9 cellular contexts compared by ENCODE assay signal in genomic region chr13:40769970-40770369, GRCh38. TPM values are rescaled to one million over a fixed set of nuclear protein-coding genes. Genes with fewer than 3 reads are reported as not detected.
DNase-seq lines count a peak whose midpoint lies in the region; ATAC-seq, FAIRE-seq and TF ChIP-seq lines count a peak whose summit lies in the region.
"Had no signal": no experiment of that assay in that cellular context is flagged by ENCODE, and none has a peak within 500 bp of the region (broad histone marks: within the 10 kb centered on the region; RNA-seq: fewer than 3 reads in every experiment).

No MANE protein-coding gene starts in this region.

- no peaks in the 10 kb centered on the region; a peak in 1 of 5 replicates for H3K27me3 ChIP-seq in HepG2 (ENCODE audit: control insufficient read depth in 1 of 2, insufficient read depth in 2 of 2, low read length in 2 of 2)
- H3K27me3 ChIP-seq in thoracic aorta (replicated peaks; ENCODE audit: insufficient read depth) = no peaks in the 10 kb centered on the region

- CTCF ChIA-PET in HepG2 (lab: Yijun Ruan, JAX; ENCODE audit: low intra/inter-chr PET ratio, low total read pairs) = no interaction called here

- H3K4me1 ChIP-seq in HepG2 (ENCODE audit: insufficient read depth, low read length) = peaks cover 42% of the 10 kb centered on the region
- peaks cover 10 to 11% of the 10 kb centered on the region in 2 donors for H3K4me1 ChIP-seq in thoracic aorta (ENCODE audit: control insufficient read depth in 1 of 2, low read depth in 2 of 2)

- H3K4me3 Mint-ChIP-seq in activated T-cell treated with anti-CD3 and anti-CD28 coated beads, Interleukin-2, amount 50 U/mL, for 24 hours = peak overlapping the region; percentile 97

- no peak for TF ChIP-seq EP300 in HepG2 (IDR thresholded peaks at IDR 0.05; ENCODE audit: low read depth in 2 of 2, low read length in 2 of 2)
- no peak for TF ChIP-seq EP300 in HepG2 (CRISPR knock-in tag; IDR thresholded peaks at IDR 0.05; ENCODE audit: borderline replicate concordance)

- no peak for FAIRE-seq in HepG2 (lab: Jason Lieb, UNC)
- FAIRE-seq: TTC549 had no signal

- WGBS in HepG2 (ENCODE audit: low lambda C conversion rate) = 65% methylated on average over 6 of the region's 6 CpGs

- H3K27ac ChIP-seq in HepG2 (ENCODE audit: extremely low read length, insufficient read depth, low read length) = no peak overlapping the region
- no peak overlapping the region for H3K27ac ChIP-seq in thoracic aorta

- H2AFZ ChIP-seq in HepG2 (ENCODE audit: low read length) = no peak overlapping the region

- intact Hi-C loops in HepG2 (cut with micrococcal nuclease; ENCODE audit: unreplicated experiment) = loop anchor here (2.0 to 5.0 kb wide), 2 partner anchors 17 to 103 kb away; partner anchors contain the start of gene FOXO1

- peaks cover 36% of the 10 kb centered on the region for H3K36me3 Mint-ChIP-seq in activated T-cell treated with anti-CD3 and anti-CD28 coated beads, Interleukin-2, amount 50 U/mL, for 24 hours (ENCODE audit: low read depth)
- peaks cover 10 to 14% of the 10 kb centered on the region in 2 donors for H3K36me3 Mint-ChIP-seq in activated naive CD4-positive, alpha-beta T cell treated with anti-CD3 and anti-CD28 coated beads, Interleukin-2, amount 50 U/mL, for 72 hours

- no peak for ATAC-seq in activated naive CD4-positive, alpha-beta T cell treated with anti-CD3 and anti-CD28 coated beads, Interleukin-2, amount 50 U/mL, for 72 hours
- ATAC-seq in HepG2 = no peak
- no peak for ATAC-seq in thoracic aorta (ENCODE audit: insufficient number of reproducible peaks, low FRiP score, low read depth)
- no peak for ATAC-seq in HG03280 (IDR thresholded peaks at IDR 0.05; ENCODE audit: unreplicated experiment)

- H3K27ac Mint-ChIP-seq in activated T-cell treated with anti-CD3 and anti-CD28 coated beads, Interleukin-2, amount 50 U/mL, for 24 hours = peak overlapping the region; percentile 98
- peak overlapping the region; percentile 8 to 99 for H3K27ac Mint-ChIP-seq in activated naive CD4-positive, alpha-beta T cell treated with anti-CD3 and anti-CD28 coated beads, Interleukin-2, amount 50 U/mL, for 72 hours

- in situ Hi-C loops in HepG2 (cut with HindIII; ENCODE audit: extremely low pct_ligation_motif_present, low pct_unique_long_range_greater_than_20kb) = loop anchor here (10.0 kb wide), 1 partner anchor 235 kb away; no protein-coding TSS in a partner anchor

- H3K4me2 ChIP-seq in HepG2 (ENCODE audit: low read depth, low read length) = peak overlapping the region; percentile 93

- H4K20me1 ChIP-seq in HepG2 (ENCODE audit: insufficient read depth, low read length) = no peaks in the 10 kb centered on the region

- TF ChIP-seq CTCF in HepG2 (CRISPR knock-in tag; IDR thresholded peaks at IDR 0.05) (no peak), thoracic aorta (IDR thresholded peaks at IDR 0.05) (no peak)

- H3K4me3 ChIP-seq in HepG2 (replicated peaks in 1 of 3; ENCODE audit: insufficient read depth in 1 of 3, low read depth in 2 of 3, low read length in 3 of 3) (peak overlapping the region; percentile 86 to 97 (median 94); a peak in 5 of 6 replicates), thoracic aorta (peak overlapping the region; percentile 91)

- no peak for TF ChIP-seq POLR2A in HepG2 (IDR thresholded peaks at IDR 0.05; ENCODE audit: insufficient read depth in 1 of 2, low read depth in 2 of 2, low read length in 2 of 2)

- no peaks in the 10 kb centered on the region for H3K9me3 ChIP-seq in HepG2 (ENCODE audit: low read length)
- H3K9me3 ChIP-seq in thoracic aorta = no peaks in the 10 kb centered on the region

- H3K79me2 ChIP-seq in HepG2 (ENCODE audit: insufficient read depth, low read length) = peaks cover 17% of the 10 kb centered on the region

- POLR2A ChIA-PET in HepG2 (lab: Yijun Ruan, JAX) = interaction anchor here (0.8 kb wide), 1 partner anchor 151 kb away, joined by 3 read pairs; no protein-coding TSS in a partner anchor

- no peak for DNase-seq in activated T-cell treated with anti-CD3 and anti-CD28 coated beads, Interleukin-2, amount 50 U/mL, for 24 hours
- DNase-seq in activated T-cell treated with anti-CD3 and anti-CD28 coated beads for 4 hours (no peak), HepG2 (ENCODE audit: low spot score) (no peak), thoracic aorta (ENCODE audit: low spot score) (no peak), activated gamma-delta T cell treated with Interleukin-2 at 50 U/mL for 16 hours (no peak), H4 (ENCODE audit: low spot score) (no peak)
- no peak for DNase-seq in activated naive CD4-positive, alpha-beta T cell treated with anti-CD3 and anti-CD28 coated beads, Interleukin-2, amount 50 U/mL, for 72 hours (ENCODE audit: low spot score in 2 of 2)

- H3K36me3 ChIP-seq in HepG2 (replicated peaks in 1 of 2; ENCODE audit: control insufficient read depth in 1 of 2, insufficient read depth in 2 of 2, low read length in 2 of 2) (peaks cover 0 to 13% of the 10 kb centered on the region in 2 experiments; a peak in 2 of 5 replicates), thoracic aorta (peaks cover 3% of the 10 kb centered on the region)

- peak overlapping the region; percentile 92 for H3K9ac ChIP-seq in HepG2 (ENCODE audit: insufficient read depth, low read depth, low read length)

- no TSS peak for BruUV-seq in HepG2 (replicated peaks; lab: Mats Ljungman, UMichigan)

- peaks cover 47% of the 10 kb centered on the region for H3K4me1 Mint-ChIP-seq in activated T-cell treated with anti-CD3 and anti-CD28 coated beads, Interleukin-2, amount 50 U/mL, for 24 hours (ENCODE audit: low read depth)

- no peak for TF ChIP-seq RAD21 in HepG2 (CRISPR knock-in tag; IDR thresholded peaks at IDR 0.05)

- H3K27me3 Mint-ChIP-seq in activated T-cell treated with anti-CD3 and anti-CD28 coated beads, Interleukin-2, amount 50 U/mL, for 24 hours = no peaks in the 10 kb centered on the region

- H3K9me3 Mint-ChIP-seq in activated T-cell treated with anti-CD3 and anti-CD28 coated beads, Interleukin-2, amount 50 U/mL, for 24 hours = no peaks in the 10 kb centered on the region
- no peaks in the 10 kb centered on the region for H3K9me3 Mint-ChIP-seq in activated naive CD4-positive, alpha-beta T cell treated with anti-CD3 and anti-CD28 coated beads, Interleukin-2, amount 50 U/mL, for 72 hours

RNA-seq across cellular contexts. Expression of gene MRPS31, which starts 1.0 kb away (rescaled TPM):
- total RNA-seq in activated naive CD4-positive, alpha-beta T cell treated with anti-CD3 and anti-CD28 coated beads, Interleukin-2, amount 50 U/mL, for 72 hours = 10 to 100 TPM; 43.9 to 51.6 TPM
- total RNA-seq in HepG2 (2016; rRNA removed; fragmentation: Illumina TruSeq; extraction: Trizol) = 34.1 and 43.5 TPM in 2 replicates
- total RNA-seq in HepG2 (2016; cell fraction: cytosol; rRNA removed; fragmentation: Illumina TruSeq; extraction: Trizol; ENCODE audit: low read depth) = 16.8 and 19.4 TPM in 2 replicates
- total RNA-seq in HepG2 (2016; cell fraction: insoluble cytoplasmic fraction; rRNA removed; fragmentation: Illumina TruSeq; extraction: Trizol) = 33.0 and 40.4 TPM in 2 replicates
- 18.7 and 19.6 TPM in 2 replicates for total RNA-seq in HepG2 (2016; cell fraction: membrane; rRNA removed; fragmentation: Illumina TruSeq; extraction: Trizol)
- total RNA-seq in HepG2 (2016; cell fraction: nucleus; rRNA removed; fragmentation: Illumina TruSeq; extraction: Trizol) = 23.7 and 27.9 TPM in 2 replicates
- polyA plus RNA-seq in HepG2 (2011; rRNA removed) = 20.4 and 23.7 TPM in 2 replicates
- polyA plus RNA-seq in HepG2 (2011; cell fraction: cytosol; rRNA removed) = 11.8 and 14.3 TPM in 2 replicates
- 13.6 and 19.3 TPM in 2 replicates for polyA plus RNA-seq in HepG2 (2011; cell fraction: nucleus; rRNA removed)
- polyA plus RNA-seq in HepG2 (2012) = 20.1 and 23.9 TPM in 2 replicates
- 15.7 and 16.2 TPM in 2 replicates for polyA plus RNA-seq in HepG2 (2016; cell fraction: cytosol; fragmentation: Illumina TruSeq; extraction: Trizol; ENCODE audit: low read depth)
- 41.7 and 42.1 TPM in 2 replicates for polyA plus RNA-seq in HepG2 (2016; cell fraction: insoluble cytoplasmic fraction; fragmentation: Illumina TruSeq; extraction: Trizol; ENCODE audit: low read depth)
- 14.6 and 14.8 TPM in 2 replicates for polyA plus RNA-seq in HepG2 (2016; cell fraction: membrane; fragmentation: Illumina TruSeq; extraction: Trizol; ENCODE audit: low read depth)
- 33.3 and 34.6 TPM in 2 replicates for polyA plus RNA-seq in HepG2 (2016; cell fraction: nucleus; fragmentation: Illumina TruSeq; extraction: Trizol; ENCODE audit: insufficient read depth, low read depth)
- polyA minus RNA-seq in HepG2 (2011; rRNA and poly(A)+ RNA removed; ENCODE audit: low replicate concordance) = 4.6 and 5.6 TPM in 2 replicates
- polyA minus RNA-seq in HepG2 (2011; cell fraction: cytosol; rRNA and poly(A)+ RNA removed) = 6.1 and 9.2 TPM in 2 replicates
- 23.2 and 39.9 TPM in 2 replicates for polyA minus RNA-seq in HepG2 (2011; cell fraction: nucleus; rRNA and poly(A)+ RNA removed)
- 10 to 100 TPM; 11.4 to 13.7 TPM for total RNA-seq in thoracic aorta
- total RNA-seq in H4 (2014; rRNA removed; shearing (Covaris generic)) = 10.3 and 12.8 TPM in 2 replicates

RNA-seq across cellular contexts. Expression of gene SLC25A15, which starts 19.4 kb away (rescaled TPM):
- 10 to 100 TPM; 18.0 to 19.2 TPM for total RNA-seq in activated naive CD4-positive, alpha-beta T cell treated with anti-CD3 and anti-CD28 coated beads, Interleukin-2, amount 50 U/mL, for 72 hours
- total RNA-seq in HepG2 (2016; rRNA removed; fragmentation: Illumina TruSeq; extraction: Trizol) (39.1 and 47.6 TPM in 2 replicates), thoracic aorta (10 to 100 TPM in 1 of 2 donors, 1 to 10 TPM in 1; 7.7 to 12.6 TPM)
- 22.0 and 24.4 TPM in 2 replicates for total RNA-seq in HepG2 (2016; cell fraction: cytosol; rRNA removed; fragmentation: Illumina TruSeq; extraction: Trizol; ENCODE audit: low read depth)
- 42.6 and 49.3 TPM in 2 replicates for total RNA-seq in HepG2 (2016; cell fraction: insoluble cytoplasmic fraction; rRNA removed; fragmentation: Illumina TruSeq; extraction: Trizol)
- total RNA-seq in HepG2 (2016; cell fraction: membrane; rRNA removed; fragmentation: Illumina TruSeq; extraction: Trizol) = 48.8 and 50.6 TPM in 2 replicates
- total RNA-seq in HepG2 (2016; cell fraction: nucleus; rRNA removed; fragmentation: Illumina TruSeq; extraction: Trizol) = 23.6 and 26.4 TPM in 2 replicates
- polyA plus RNA-seq in HepG2 (2011; rRNA removed) = 16.7 and 17.3 TPM in 2 replicates
- polyA plus RNA-seq in HepG2 (2011; cell fraction: cytosol; rRNA removed) = 18.4 TPM in 2 replicates
- polyA plus RNA-seq in HepG2 (2011; cell fraction: nucleus; rRNA removed) = 13.4 and 16.0 TPM in 2 replicates
- 15.2 and 20.8 TPM in 2 replicates for polyA plus RNA-seq in HepG2 (2012)
- 16.9 and 21.3 TPM in 2 replicates for polyA plus RNA-seq in HepG2 (2016; cell fraction: cytosol; fragmentation: Illumina TruSeq; extraction: Trizol; ENCODE audit: low read depth)
- polyA plus RNA-seq in HepG2 (2016; cell fraction: insoluble cytoplasmic fraction; fragmentation: Illumina TruSeq; extraction: Trizol; ENCODE audit: low read depth) = 29.3 and 33.6 TPM in 2 replicates
- 26.5 and 28.3 TPM in 2 replicates for polyA plus RNA-seq in HepG2 (2016; cell fraction: membrane; fragmentation: Illumina TruSeq; extraction: Trizol; ENCODE audit: low read depth)
- polyA plus RNA-seq in HepG2 (2016; cell fraction: nucleus; fragmentation: Illumina TruSeq; extraction: Trizol; ENCODE audit: insufficient read depth, low read depth) = 21.7 and 25.2 TPM in 2 replicates
- 51.4 and 76.4 TPM in 2 replicates for polyA minus RNA-seq in HepG2 (2011; rRNA and poly(A)+ RNA removed; ENCODE audit: low replicate concordance)
- 18.8 and 20.9 TPM in 2 replicates for polyA minus RNA-seq in HepG2 (2011; cell fraction: cytosol; rRNA and poly(A)+ RNA removed)
- polyA minus RNA-seq in HepG2 (2011; cell fraction: nucleus; rRNA and poly(A)+ RNA removed) = 15.6 and 18.8 TPM in 2 replicates
- total RNA-seq in H4 (2014; rRNA removed; shearing (Covaris generic)) = 13.7 and 16.5 TPM in 2 replicates
